ENCODE assay signal across 8 cellular contexts in the genomic region with DNA sequence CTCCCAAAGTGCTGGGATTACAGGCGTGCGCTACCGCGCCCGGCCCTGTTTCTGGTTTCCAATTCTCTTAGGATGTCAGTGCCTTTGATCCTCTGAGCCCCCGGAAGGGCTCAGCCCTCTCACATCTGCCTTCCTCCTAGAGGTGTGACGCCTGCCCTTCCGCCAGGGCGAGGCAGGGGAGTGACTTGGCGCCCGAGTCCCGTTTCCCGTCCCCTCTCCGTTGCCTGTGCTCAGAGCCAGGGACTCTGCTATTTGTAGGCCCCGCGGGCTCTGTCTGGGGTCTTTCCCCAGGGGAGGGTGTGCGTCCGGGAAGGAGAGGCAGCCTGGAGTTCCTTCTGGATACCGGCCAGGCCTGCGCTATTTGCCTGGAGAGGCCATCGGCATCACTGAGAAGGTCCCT.
DNase-seq lines count a peak whose midpoint lies in the region; ATAC-seq and TF ChIP-seq lines count a peak whose summit lies in the region.

No MANE protein-coding gene starts in this region.

- peak; percentile 59 for ATAC-seq in activated T-helper 17 cell treated with anti-CD3 and anti-CD28 coated beads, Interleukin-2, amount 50 U/mL, for 72 hours (replicated peaks)
- ATAC-seq in stimulated activated naive CD8-positive, alpha-beta T cell treated with anti-CD3 and anti-CD28 coated beads, Interleukin-15, Interleukin-2, amounts not matched to agents 100 U/mL and 50 U/mL, for 24 hours: peak; percentile 74
- no peak for ATAC-seq in GM18907 (IDR thresholded peaks at IDR 0.05; ENCODE audit: unreplicated experiment)

- H3K4me1 Mint-ChIP-seq in MCF 10A (ENCODE audit: insufficient read depth, unreplicated experiment): no peaks in the 10 kb centered on the region
- H3K4me1 Mint-ChIP-seq in activated T-helper 17 cell treated with anti-CD3 and anti-CD28 coated beads, Interleukin-2, amount 50 U/mL, for 72 hours: peaks cover 37% of the 10 kb centered on the region

- H3K27ac Mint-ChIP-seq in MCF 10A (ENCODE audit: low read depth, unreplicated experiment): no peak overlapping the region
- peak overlapping the region; percentile 90 for H3K27ac Mint-ChIP-seq in activated T-helper 17 cell treated with anti-CD3 and anti-CD28 coated beads, Interleukin-2, amount 50 U/mL, for 72 hours

- POLR2A ChIA-PET in MCF 10A (lab: Yijun Ruan, JAX): no interaction called here

- H3K36me3 Mint-ChIP-seq in MCF 10A (ENCODE audit: insufficient read depth, unreplicated experiment): no peaks in the 10 kb centered on the region
- no peaks in the 10 kb centered on the region for H3K36me3 Mint-ChIP-seq in activated T-helper 17 cell treated with anti-CD3 and anti-CD28 coated beads, Interleukin-2, amount 50 U/mL, for 72 hours (ENCODE audit: low read depth)

- DNase-seq in breast epithelium (ENCODE audit: low spot score in 2 of 2): no peak
- no peak for DNase-seq in MCF 10A (ENCODE audit: unreplicated experiment)
- DNase-seq in hepatic stellate cell (ENCODE audit: low spot score): peak; percentile 53
- peak; percentile 61 for DNase-seq in stimulated activated naive CD8-positive, alpha-beta T cell treated with anti-CD3 and anti-CD28 coated beads, Interleukin-15, Interleukin-2, amounts not matched to agents 100 U/mL and 50 U/mL, for 24 hours
- DNase-seq in superior temporal gyrus (ENCODE audit: extremely low spot score): no peak
- DNase-seq in NAMALWA (ENCODE audit: low spot score): no peak

- BruUV-seq in MCF 10A (replicated peaks; lab: Mats Ljungman, UMichigan): no TSS peak

- H3K4me3 Mint-ChIP-seq in MCF 10A (ENCODE audit: unreplicated experiment): no peak overlapping the region
- peak overlapping the region; percentile 81 for H3K4me3 Mint-ChIP-seq in activated T-helper 17 cell treated with anti-CD3 and anti-CD28 coated beads, Interleukin-2, amount 50 U/mL, for 72 hours

- peak overlapping the region; percentile 31 to 47 (median 43) for H3K4me3 ChIP-seq in breast epithelium

- no peaks in the 10 kb centered on the region for H3K4me1 ChIP-seq in breast epithelium

- TF ChIP-seq CTCF in breast epithelium (IDR thresholded peaks at IDR 0.05) (no peak), MCF 10A (IDR thresholded peaks at IDR 0.05; ENCODE audit: unreplicated experiment) (no peak)

- no peaks in the 10 kb centered on the region for H3K9me3 ChIP-seq in breast epithelium

- no peaks in the 10 kb centered on the region for H3K36me3 ChIP-seq in breast epithelium

- H3K27ac ChIP-seq in breast epithelium: peak overlapping the region; percentile 27 to 64

- no peak for TF ChIP-seq POLR2A in breast epithelium (IDR thresholded peaks at IDR 0.05)

- peaks cover 10% of the 10 kb centered on the region for H3K9me3 Mint-ChIP-seq in MCF 10A (ENCODE audit: unreplicated experiment)
- H3K9me3 Mint-ChIP-seq in activated T-helper 17 cell treated with anti-CD3 and anti-CD28 coated beads, Interleukin-2, amount 50 U/mL, for 72 hours: peaks cover 7% of the 10 kb centered on the region

- CTCF ChIA-PET in MCF 10A (lab: Yijun Ruan, JAX): no interaction called here

- H3K27me3 Mint-ChIP-seq in MCF 10A (ENCODE audit: insufficient read depth, unreplicated experiment): no peaks in the 10 kb centered on the region
- no peaks in the 10 kb centered on the region for H3K27me3 Mint-ChIP-seq in activated T-helper 17 cell treated with anti-CD3 and anti-CD28 coated beads, Interleukin-2, amount 50 U/mL, for 72 hours

- intact Hi-C loops in breast epithelium (cut with DNase I; ENCODE audit: low total_unique reads): no loop called here
- intact Hi-C loops in MCF 10A (cut with micrococcal nuclease): no loop called here

- no peaks in the 10 kb centered on the region for H3K27me3 ChIP-seq in breast epithelium

Comparison
In these comparisons a context has a peak if more than half of its experiments do, and no peak if none do; other contexts are left out.
1. DNase-seq: peak in hepatic stellate cell (single experiment) and stimulated activated naive CD8-positive, alpha-beta T cell treated with anti-CD3 and anti-CD28 coated beads, Interleukin-15, Interleukin-2, amounts not matched to agents 100 U/mL and 50 U/mL, for 24 hours (single experiment); none in breast epithelium (0 of 2), MCF 10A (single experiment), superior temporal gyrus (single experiment) and NAMALWA (single experiment).